Comparison of ENCODE assay signal across 8 cellular contexts in the genomic region with DNA sequence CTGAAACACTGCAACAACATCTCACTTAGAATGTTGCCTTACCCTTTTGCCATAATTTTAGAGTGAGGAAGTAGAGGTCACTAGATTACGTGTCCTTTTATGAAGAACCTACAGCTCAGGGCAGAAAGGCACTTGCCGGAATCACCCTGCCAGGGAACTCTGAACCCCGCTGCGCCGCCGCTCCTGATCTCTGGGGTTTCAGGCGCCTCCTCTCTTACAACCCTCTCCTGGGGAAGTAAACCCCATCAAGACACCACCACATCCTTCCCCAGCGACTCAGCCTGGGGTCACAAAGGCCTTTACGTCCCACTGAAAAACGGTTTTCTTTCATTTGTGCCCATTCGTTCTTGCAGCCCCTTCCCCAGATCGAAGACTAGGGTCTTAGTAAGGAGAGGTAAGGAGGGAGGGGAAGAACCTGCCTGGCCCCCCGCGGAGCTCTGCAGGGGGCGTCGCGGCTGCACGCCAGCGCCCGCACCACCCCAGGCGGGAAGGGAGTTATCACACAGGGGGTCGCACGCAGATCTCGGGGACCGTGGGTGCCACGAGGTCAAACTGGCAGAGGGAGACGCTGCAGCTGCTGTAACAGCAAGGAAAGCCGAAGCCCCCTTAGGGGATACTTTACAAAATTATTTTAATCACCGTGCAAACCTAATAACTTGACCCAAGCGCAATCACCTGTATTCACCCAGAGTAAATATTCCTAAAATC. TPM values are rescaled to one million over a fixed set of nuclear protein-coding genes. Genes with fewer than 3 reads are reported as not detected.
A peak's percentile ranks its signal among the peaks of the same experiment; 100 is the strongest.
DNase-seq lines count a peak whose midpoint lies in the region; ATAC-seq, FAIRE-seq and TF ChIP-seq lines count a peak whose summit lies in the region.

No MANE protein-coding gene starts in this region.

- H3K4me3 ChIP-seq in SK-N-SH (ENCODE audit: low read depth in 2 of 2, low read length in 1 of 2): peak overlapping the region; percentile 44 to 47; a peak in 2 of 4 replicates
- H3K4me3 ChIP-seq in kidney (ENCODE audit: low read length in 2 of 2): peak overlapping the region; percentile 31 to 65

- H3K9ac ChIP-seq in SK-N-SH (no peak overlapping the region), kidney (ENCODE audit: low read length in 2 of 2) (peak overlapping the region in 1 of 2 donors; percentile 52)

- peak; percentile 52 for DNase-seq in SK-N-SH
- DNase-seq in activated T-cell treated with anti-CD3 and anti-CD28 coated beads, Interleukin-2, amount 50 U/mL, for 48 hours: peak; percentile 19 to 26
- DNase-seq in kidney: no peak
- DNase-seq in stimulated activated naive B cell treated with anti-CD40 and anti-IgM and Interleukin-4, amounts not matched to agents 10 μg/mL and 1 μg/mL and 100 μg/mL, for 72 hours: no peak
- DNase-seq in iPS-NIHi11 (ENCODE audit: low spot score): no peak
- DNase-seq in cortex of kidney (lab: John Stamatoyannopoulos, UW): no peak

- no peaks in the 10 kb centered on the region for H4K20me1 ChIP-seq in SK-N-SH (ENCODE audit: insufficient read depth)

- H3K9me3 Mint-ChIP-seq in stimulated activated naive B cell treated with anti-CD40 and anti-IgM and Interleukin-4, amounts not matched to agents 10 μg/mL and 1 μg/mL and 100 μg/mL, for 72 hours: peaks cover 0 to 6% of the 10 kb centered on the region in 2 donors

- H3K9me3 ChIP-seq in SK-N-SH: no peaks in the 10 kb centered on the region
- no peaks in the 10 kb centered on the region for H3K9me3 ChIP-seq in kidney (ENCODE audit: control insufficient read depth in 1 of 2, low read length in 2 of 2)

- H3K27me3 Mint-ChIP-seq in stimulated activated naive B cell treated with anti-CD40 and anti-IgM and Interleukin-4, amounts not matched to agents 10 μg/mL and 1 μg/mL and 100 μg/mL, for 72 hours: peaks cover 61 to 78% of the 10 kb centered on the region in 2 donors

- H3K36me3 ChIP-seq in SK-N-SH (replicated peaks in 1 of 2; ENCODE audit: control insufficient read depth in 1 of 2, insufficient read depth in 2 of 2, low read length in 1 of 2) (no peaks in the 10 kb centered on the region), kidney (ENCODE audit: control insufficient read depth in 1 of 2, insufficient read depth in 2 of 2, low read length in 2 of 2) (peaks cover 0 to 2% of the 10 kb centered on the region in 2 donors)

- WGBS in SK-N-SH (ENCODE audit: low lambda C conversion rate): 59% methylated on average over 30 of the region's 30 CpGs

- intact Hi-C loops in kidney (cut with DNase I): no loop called here

- H3K79me2 ChIP-seq in SK-N-SH (ENCODE audit: insufficient read depth): no peaks in the 10 kb centered on the region

- no peak for TF ChIP-seq RAD21 in SK-N-SH (IDR thresholded peaks at IDR 0.05; ENCODE audit: low read length)

- peak overlapping the region; percentile 74 for H3K4me2 ChIP-seq in SK-N-SH

- CTCF ChIA-PET in SK-N-SH (lab: Yijun Ruan, JAX): interaction anchor here (0.5 to 6.9 kb wide), 13 partner anchors 11 to 360 kb away, joined by 3 to 60 read pairs (median 4); no protein-coding TSS in a partner anchor

- POLR2A ChIA-PET in SK-N-SH (lab: Yijun Ruan, JAX): interaction anchor here (2.2 kb wide), 1 partner anchor 25 kb away, joined by 8 read pairs; no protein-coding TSS in a partner anchor

- peaks cover 20% of the 10 kb centered on the region for H3K27me3 ChIP-seq in SK-N-SH (ENCODE audit: insufficient read depth)

- no peaks in the 10 kb centered on the region for H3K9me2 ChIP-seq in SK-N-SH

- peaks cover 0 to 10% of the 10 kb centered on the region in 2 experiments; a peak in 2 of 4 replicates for H3K4me1 ChIP-seq in SK-N-SH (ENCODE audit: control insufficient read depth in 1 of 2, insufficient read depth in 2 of 2, low read depth in 1 of 2, low read length in 1 of 2)
- H3K4me1 ChIP-seq in kidney (ENCODE audit: control insufficient read depth in 1 of 2, insufficient read depth in 1 of 2, low read depth in 1 of 2, low read length in 2 of 2): peaks cover 2 to 10% of the 10 kb centered on the region in 2 donors

- H3K4me3 Mint-ChIP-seq in stimulated activated naive B cell treated with anti-CD40 and anti-IgM and Interleukin-4, amounts not matched to agents 10 μg/mL and 1 μg/mL and 100 μg/mL, for 72 hours: peak overlapping the region; percentile 69 to 71

- H2AFZ ChIP-seq in SK-N-SH (ENCODE audit: low read depth): no peak overlapping the region

- no peak for TF ChIP-seq EP300 in SK-N-SH (IDR thresholded peaks at IDR 0.05; ENCODE audit: borderline replicate concordance in 1 of 2, low read depth in 1 of 2, low read length in 1 of 2)

- H3K4me1 Mint-ChIP-seq in stimulated activated naive B cell treated with anti-CD40 and anti-IgM and Interleukin-4, amounts not matched to agents 10 μg/mL and 1 μg/mL and 100 μg/mL, for 72 hours: peaks cover 10 to 23% of the 10 kb centered on the region in 2 donors

- peaks cover 4% of the 10 kb centered on the region for H3F3A ChIP-seq in SK-N-SH (replicated peaks; ENCODE audit: insufficient read depth)

- H3K27ac ChIP-seq in SK-N-SH (ENCODE audit: low read depth in 2 of 2, low read length in 1 of 2): no peak overlapping the region
- H3K27ac ChIP-seq in kidney (ENCODE audit: low read depth in 2 of 2, low read length in 2 of 2): no peak overlapping the region

- no peak for FAIRE-seq in kidney (lab: Jason Lieb, UNC)

- H3K36me3 Mint-ChIP-seq in stimulated activated naive B cell treated with anti-CD40 and anti-IgM and Interleukin-4, amounts not matched to agents 10 μg/mL and 1 μg/mL and 100 μg/mL, for 72 hours: peaks cover 0 to 2% of the 10 kb centered on the region in 2 donors

- ATAC-seq in SK-N-SH treated with all-trans-retinoic acid at 6 μM for 48 hours (no peak), HG03432 (IDR thresholded peaks at IDR 0.05; ENCODE audit: unreplicated experiment) (no peak)
- ATAC-seq in stimulated activated naive B cell treated with anti-CD40 and anti-IgM and Interleukin-4, amounts not matched to agents 10 μg/mL and 1 μg/mL and 100 μg/mL, for 72 hours (replicated peaks): peak; percentile 50 to 61

- peak overlapping the region; percentile 20 for H3K27ac Mint-ChIP-seq in stimulated activated naive B cell treated with anti-CD40 and anti-IgM and Interleukin-4, amounts not matched to agents 10 μg/mL and 1 μg/mL and 100 μg/mL, for 72 hours

- TF ChIP-seq CTCF in SK-N-SH (IDR thresholded peaks at IDR 0.05): no peak
- TF ChIP-seq CTCF in kidney (IDR thresholded peaks at IDR 0.05; ENCODE audit: borderline replicate concordance, extremely low read depth, insufficient read depth): no peak

TF ChIP-seq in SK-N-SH, 30 proteins besides CTCF, POLR2A, EP300 and RAD21 (continues in another document):
- no peak for TF ChIP-seq SMC3 (IDR thresholded peaks at IDR 0.05; ENCODE audit: low read depth, low read length)
- TF ChIP-seq CHD2 (IDR thresholded peaks at IDR 0.05; ENCODE audit: low read length, partially characterized antibody): no peak
- TF ChIP-seq, protein P1, sequence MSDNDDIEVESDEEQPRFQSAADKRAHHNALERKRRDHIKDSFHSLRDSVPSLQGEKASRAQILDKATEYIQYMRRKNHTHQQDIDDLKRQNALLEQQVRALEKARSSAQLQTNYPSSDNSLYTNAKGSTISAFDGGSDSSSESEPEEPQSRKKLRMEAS (IDR thresholded peaks at IDR 0.05; ENCODE audit: low read depth): no peak
- TF ChIP-seq NRF1 (IDR thresholded peaks at IDR 0.05; ENCODE audit: low read depth, low read length): no peak
- TF ChIP-seq FOSL2 (IDR thresholded peaks at IDR 0.05; ENCODE audit: borderline replicate concordance, low read depth): no peak
- TF ChIP-seq JUND (IDR thresholded peaks at IDR 0.05): no peak
- TF ChIP-seq, protein P2, sequence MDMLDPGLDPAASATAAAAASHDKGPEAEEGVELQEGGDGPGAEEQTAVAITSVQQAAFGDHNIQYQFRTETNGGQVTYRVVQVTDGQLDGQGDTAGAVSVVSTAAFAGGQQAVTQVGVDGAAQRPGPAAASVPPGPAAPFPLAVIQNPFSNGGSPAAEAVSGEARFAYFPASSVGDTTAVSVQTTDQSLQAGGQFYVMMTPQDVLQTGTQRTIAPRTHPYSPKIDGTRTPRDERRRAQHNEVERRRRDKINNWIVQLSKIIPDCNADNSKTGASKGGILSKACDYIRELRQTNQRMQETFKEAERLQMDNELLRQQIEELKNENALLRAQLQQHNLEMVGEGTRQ (IDR thresholded peaks at IDR 0.05; ENCODE audit: borderline replicate concordance, low read depth, low read length): no peak
- no peak for TF ChIP-seq RFX5 (IDR thresholded peaks at IDR 0.05; ENCODE audit: low read length)

TF ChIP-seq in SK-N-SH treated with all-trans-retinoic acid at 6 μM for 48 hours, 23 proteins besides CTCF, POLR2A, EP300 and RAD21 (continues in another document):
- TF ChIP-seq ZNF565 (CRISPR knock-in tag; conservative IDR thresholded peaks at IDR 0.05; ENCODE audit: low read depth): no peak
- no peak for TF ChIP-seq ESRRG (CRISPR knock-in tag; IDR thresholded peaks at IDR 0.05)
- no peak for TF ChIP-seq TCF4 (CRISPR knock-in tag; IDR thresholded peaks at IDR 0.05; ENCODE audit: borderline replicate concordance)
- no peak for TF ChIP-seq SNAI2 (CRISPR knock-in tag; IDR thresholded peaks at IDR 0.05)
- TF ChIP-seq, protein P3, sequence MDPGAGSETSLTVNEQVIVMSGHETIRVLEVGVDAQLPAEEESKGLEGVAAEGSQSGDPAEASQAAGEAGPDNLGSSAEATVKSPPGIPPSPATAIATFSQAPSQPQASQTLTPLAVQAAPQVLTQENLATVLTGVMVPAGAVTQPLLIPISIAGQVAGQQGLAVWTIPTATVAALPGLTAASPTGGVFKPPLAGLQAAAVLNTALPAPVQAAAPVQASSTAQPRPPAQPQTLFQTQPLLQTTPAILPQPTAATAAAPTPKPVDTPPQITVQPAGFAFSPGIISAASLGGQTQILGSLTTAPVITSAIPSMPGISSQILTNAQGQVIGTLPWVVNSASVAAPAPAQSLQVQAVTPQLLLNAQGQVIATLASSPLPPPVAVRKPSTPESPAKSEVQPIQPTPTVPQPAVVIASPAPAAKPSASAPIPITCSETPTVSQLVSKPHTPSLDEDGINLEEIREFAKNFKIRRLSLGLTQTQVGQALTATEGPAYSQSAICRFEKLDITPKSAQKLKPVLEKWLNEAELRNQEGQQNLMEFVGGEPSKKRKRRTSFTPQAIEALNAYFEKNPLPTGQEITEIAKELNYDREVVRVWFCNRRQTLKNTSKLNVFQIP (CRISPR knock-in tag; IDR thresholded peaks at IDR 0.05; ENCODE audit: borderline replicate concordance, low read depth): no peak
- TF ChIP-seq ZFP3 (CRISPR knock-in tag; IDR thresholded peaks at IDR 0.05): no peak
- no peak for TF ChIP-seq GLIS3 (CRISPR knock-in tag; IDR thresholded peaks at IDR 0.05)
- no peak for TF ChIP-seq ZFP30 (CRISPR knock-in tag; IDR thresholded peaks at IDR 0.05)
- TF ChIP-seq PPARA (CRISPR knock-in tag; IDR thresholded peaks at IDR 0.05; ENCODE audit: borderline replicate concordance): no peak

RNA-seq across cellular contexts. Expression of a gene that starts 1.0 kb away (rescaled TPM):
- polyA plus RNA-seq in SK-N-SH (2012; rRNA removed): 0.03 and 0.21 TPM in 2 replicates
- 0.08 and 0.18 TPM in 2 replicates for polyA plus RNA-seq in SK-N-SH (2012; cell fraction: cytosol; rRNA removed)
- 0.21 and 0.22 TPM in 2 replicates for polyA plus RNA-seq in SK-N-SH (2012; cell fraction: nucleus; rRNA removed)
- 38.4 TPM for total RNA-seq in kidney
- 9.1 TPM for polyA plus RNA-seq in kidney (ENCODE audit: insufficient read depth, low read depth, low replicate concordance)

Comparison
In these comparisons a context has a peak if more than half of its experiments do, and no peak if none do; other contexts are left out.
1. DNase-seq: peak in SK-N-SH (single experiment) and activated T-cell treated with anti-CD3 and anti-CD28 coated beads, Interleukin-2, amount 50 U/mL, for 48 hours (2 of 2); none in kidney (single experiment), stimulated activated naive B cell treated with anti-CD40 and anti-IgM and Interleukin-4, amounts not matched to agents 10 μg/mL and 1 μg/mL and 100 μg/mL, for 72 hours (single experiment), iPS-NIHi11 (single experiment) and cortex of kidney (single experiment).
2. ATAC-seq: peak in stimulated activated naive B cell treated with anti-CD40 and anti-IgM and Interleukin-4, amounts not matched to agents 10 μg/mL and 1 μg/mL and 100 μg/mL, for 72 hours (2 of 2); none in SK-N-SH treated with all-trans-retinoic acid at 6 μM for 48 hours (single experiment) and HG03432 (single experiment).